Comparison of ENCODE assay signal across 8 cellular contexts in genomic region chr4:184538023-184538599, GRCh38.
DNase-seq lines count a peak whose midpoint lies in the region; ATAC-seq and TF ChIP-seq lines count a peak whose summit lies in the region.

No MANE protein-coding gene starts in this region.

- TF ChIP-seq CTCF in GM06990 (IDR thresholded peaks at IDR 0.05; ENCODE audit: insufficient read depth, low read length, poor library complexity, severe bottlenecking), result peak; percentile 52
- peak; percentile 42 to 84 (median 75) for TF ChIP-seq CTCF in heart right ventricle (IDR thresholded peaks at IDR 0.05)

- H3K4me1 ChIP-seq in heart right ventricle (peaks cover 2 to 43% (median 31%) of the 10 kb centered on the region in 9 donors), urinary bladder (ENCODE audit: insufficient read depth) (no peaks in the 10 kb centered on the region)

- no peak for DNase-seq in GM06990 (ENCODE audit: extremely low read depth, insufficient read length)
- peak; percentile 85 for DNase-seq in NCI-H1092 (lab: John Stamatoyannopoulos, UW)
- peak; percentile 35 to 80 for DNase-seq in SW 1271 (lab: John Stamatoyannopoulos, UW)
- peak; percentile 78 for DNase-seq in amniotic stem cell (lab: John Stamatoyannopoulos, UW)
- DNase-seq in heart right ventricle, result peak; percentile 85 to 93
- peak; percentile 96 for DNase-seq in posterior vena cava (ENCODE audit: low spot score)

- no peaks in the 10 kb centered on the region for H3K36me3 ChIP-seq in GM06990 (ENCODE audit: control insufficient read depth, insufficient read depth, low read length)
- H3K36me3 ChIP-seq in heart right ventricle, result no peaks in the 10 kb centered on the region
- H3K36me3 ChIP-seq in urinary bladder (ENCODE audit: insufficient read depth), result no peaks in the 10 kb centered on the region

- peak overlapping the region; percentile 75 for H3K4me3 ChIP-seq in GM06990 (replicated peaks; ENCODE audit: low read depth, low read length)
- H3K4me3 ChIP-seq in heart right ventricle, result peak overlapping the region in 9 of 10 donors; percentile 60 to 72 (median 71)
- peak overlapping the region; percentile 8 for H3K4me3 ChIP-seq in urinary bladder (ENCODE audit: low read depth, low read length)

- WGBS in heart right ventricle, 2 donors, result 4 to 5% methylated on average over 18 of the region's 18 CpGs
- 4% methylated on average over 18 of the region's 18 CpGs for WGBS in urinary bladder

- H3K27me3 ChIP-seq in GM06990 (replicated peaks; ENCODE audit: control insufficient read depth, insufficient read depth, low read length), result no peaks in the 10 kb centered on the region
- no peaks in the 10 kb centered on the region for H3K27me3 ChIP-seq in heart right ventricle

- H3K27ac ChIP-seq in heart right ventricle (peak overlapping the region; percentile 87 to 99 (median 96)), urinary bladder (ENCODE audit: low read depth) (peak overlapping the region; percentile 54)

- intact Hi-C loops in heart right ventricle (cut with DNase I) (loop anchor here in 9 of 10 donors (1.0 to 10.0 kb wide), 18 partner anchors 61 to 274 kb away; partner anchors contain the start of genes CASP3 (in 1 of the 9), IRF2 (in 1 of the 9) and PRIMPOL (in 1 of the 9)), posterior vena cava (cut with DNase I) (loop anchor here (5.0 to 10.0 kb wide), 3 partner anchors 63 to 251 kb away; partner anchors contain the start of gene IRF2 (in 1 of the 2))

- peak; percentile 52 for ATAC-seq in HG02571 (IDR thresholded peaks at IDR 0.05; ENCODE audit: unreplicated experiment)
- ATAC-seq in heart right ventricle, result peak; percentile 90 to 97 (median 94)

- no peaks in the 10 kb centered on the region for H3K9me3 ChIP-seq in heart right ventricle

Comparison
In these comparisons a context has a peak if more than half of its experiments do, and no peak if none do; other contexts are left out.
1. H3K4me3 ChIP-seq: peak in every context shown above with its lines; median percentile 75 in GM06990; 71 in heart right ventricle; 8 in urinary bladder.